In the genomic region with DNA sequence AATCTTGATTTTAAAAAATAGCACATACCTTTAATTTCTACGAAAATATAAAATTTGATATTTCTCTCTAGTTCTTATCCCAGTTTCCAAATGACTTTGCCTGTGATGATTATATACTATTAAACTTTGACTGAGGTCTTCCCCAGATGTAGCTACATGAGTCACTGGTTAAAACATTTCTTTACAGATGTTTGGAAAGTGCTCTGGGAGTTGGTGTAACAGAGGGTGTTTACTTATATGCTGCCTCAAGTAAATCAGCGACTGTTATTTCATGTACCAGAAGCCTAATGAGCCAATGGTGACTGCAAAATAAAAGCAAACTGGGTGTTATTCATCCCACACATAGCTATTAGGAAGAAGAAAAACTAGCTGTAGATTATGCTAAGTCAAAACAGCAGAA, we compare ENCODE assay signal across 25 cellular contexts.
"Had no signal": no experiment of that assay in that cellular context is flagged by ENCODE, and none has a peak within 500 bp of the region (broad histone marks: within the 10 kb centered on the region; RNA-seq: fewer than 3 reads in every experiment).

No MANE protein-coding gene starts in this region.

- H3K27ac ChIP-seq: colonic mucosa, hepatocyte, left ventricle myocardium inferior, lower lobe of right lung, psoas muscle, right lobe of liver, spleen, testis, tibial nerve, upper lobe of right lung, vagina had no signal

- FAIRE-seq: kidney had no signal

- H3K4me3 ChIP-seq: colonic mucosa, hepatocyte, left ventricle myocardium inferior, lower lobe of right lung, psoas muscle, right lobe of liver, spleen, testis, tibial nerve, upper lobe of right lung, vagina had no signal

- H3K4me2 ChIP-seq: hepatocyte had no signal

- H2AFZ ChIP-seq: hepatocyte had no signal

- DNase-seq: colonic mucosa; effector CD4-positive, alpha-beta T cell; endodermal cell; foreskin melanocyte; head of caudate nucleus; kidney; left cardiac atrium; left ventricle myocardium inferior; lower lobe of right lung; naive B cell; nephron progenitor cell; psoas muscle; retina; right lobe of liver; spleen; stimulated activated CD4-positive, alpha-beta T cell treated with anti-CD3 and anti-CD28 coated beads, Interleukin-15, amount 100 ng/mL, for 24 hours; stimulated activated CD4-positive, alpha-beta T cell treated with anti-CD3 and anti-CD28 coated beads, Interleukin-1b, Interleukin-23, amount 100 ng/mL, for 48 hours; stimulated activated CD4-positive, alpha-beta T cell treated with anti-CD3 and anti-CD28 coated beads, Interleukin-4, amount 100 ng/mL, for 24 hours; stimulated activated naive CD8-positive, alpha-beta T cell treated with anti-CD3 and anti-CD28 coated beads, Interleukin-15, amount 100 ng/mL, for 72 hours; testis; upper lobe of right lung had no signal

- H3K4me1 ChIP-seq: colonic mucosa, left ventricle myocardium inferior, lower lobe of right lung, psoas muscle, right lobe of liver, spleen, testis, tibial nerve, upper lobe of right lung, vagina had no signal

- H3K9me3 ChIP-seq: colonic mucosa, left ventricle myocardium inferior, lower lobe of right lung, psoas muscle, right lobe of liver, spleen, testis, tibial nerve, upper lobe of right lung, vagina had no signal

- H3K27me3 ChIP-seq: colonic mucosa, hepatocyte, right lobe of liver, spleen, testis, tibial nerve, upper lobe of right lung, vagina had no signal

- H3K79me2 ChIP-seq: hepatocyte had no signal

- ATAC-seq: left cardiac atrium; lower lobe of right lung; psoas muscle; right lobe of liver; stimulated activated memory B cell treated with anti-CD40 and anti-IgM and Interleukin-4, amounts not matched to agents 10 μg/mL and 1 μg/mL and 100 μg/mL, for 72 hours; stimulated activated naive CD8-positive, alpha-beta T cell treated with anti-CD3 and anti-CD28 coated beads, Interleukin-15, amount 100 ng/mL, for 72 hours; upper lobe of right lung had no signal

- H3K36me3 ChIP-seq: colonic mucosa, left ventricle myocardium inferior, lower lobe of right lung, right lobe of liver, spleen, tibial nerve, upper lobe of right lung, vagina had no signal
